ENCODE assay signal across 1 cellular context in the genomic region with DNA sequence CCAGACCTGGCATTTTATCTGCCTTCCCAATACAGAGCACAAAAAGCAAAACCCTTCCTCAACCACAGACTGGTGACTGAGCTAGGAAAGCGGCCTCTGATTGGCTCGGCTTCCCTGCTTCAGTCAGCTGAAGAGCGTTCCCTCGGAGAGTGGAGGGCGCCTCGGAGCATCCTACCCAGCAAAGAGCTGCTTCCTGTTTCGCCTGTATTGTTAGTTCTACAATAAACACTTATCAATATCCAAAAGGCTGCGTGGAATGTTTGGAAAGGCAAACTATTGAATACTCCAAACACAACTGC.
TF ChIP-seq lines count a peak whose summit lies in the region.

No MANE protein-coding gene starts in this region.

TF ChIP-seq in HepG2, 621 proteins besides CTCF, POLR2A, EP300 and RAD21 (continued from another document and continues in another):
- TF ChIP-seq, protein P1, sequence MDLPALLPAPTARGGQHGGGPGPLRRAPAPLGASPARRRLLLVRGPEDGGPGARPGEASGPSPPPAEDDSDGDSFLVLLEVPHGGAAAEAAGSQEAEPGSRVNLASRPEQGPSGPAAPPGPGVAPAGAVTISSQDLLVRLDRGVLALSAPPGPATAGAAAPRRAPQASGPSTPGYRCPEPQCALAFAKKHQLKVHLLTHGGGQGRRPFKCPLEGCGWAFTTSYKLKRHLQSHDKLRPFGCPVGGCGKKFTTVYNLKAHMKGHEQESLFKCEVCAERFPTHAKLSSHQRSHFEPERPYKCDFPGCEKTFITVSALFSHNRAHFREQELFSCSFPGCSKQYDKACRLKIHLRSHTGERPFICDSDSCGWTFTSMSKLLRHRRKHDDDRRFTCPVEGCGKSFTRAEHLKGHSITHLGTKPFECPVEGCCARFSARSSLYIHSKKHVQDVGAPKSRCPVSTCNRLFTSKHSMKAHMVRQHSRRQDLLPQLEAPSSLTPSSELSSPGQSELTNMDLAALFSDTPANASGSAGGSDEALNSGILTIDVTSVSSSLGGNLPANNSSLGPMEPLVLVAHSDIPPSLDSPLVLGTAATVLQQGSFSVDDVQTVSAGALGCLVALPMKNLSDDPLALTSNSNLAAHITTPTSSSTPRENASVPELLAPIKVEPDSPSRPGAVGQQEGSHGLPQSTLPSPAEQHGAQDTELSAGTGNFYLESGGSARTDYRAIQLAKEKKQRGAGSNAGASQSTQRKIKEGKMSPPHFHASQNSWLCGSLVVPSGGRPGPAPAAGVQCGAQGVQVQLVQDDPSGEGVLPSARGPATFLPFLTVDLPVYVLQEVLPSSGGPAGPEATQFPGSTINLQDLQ (CRISPR knock-in tag; IDR thresholded peaks at IDR 0.05) = no peak
- TF ChIP-seq, protein P2, sequence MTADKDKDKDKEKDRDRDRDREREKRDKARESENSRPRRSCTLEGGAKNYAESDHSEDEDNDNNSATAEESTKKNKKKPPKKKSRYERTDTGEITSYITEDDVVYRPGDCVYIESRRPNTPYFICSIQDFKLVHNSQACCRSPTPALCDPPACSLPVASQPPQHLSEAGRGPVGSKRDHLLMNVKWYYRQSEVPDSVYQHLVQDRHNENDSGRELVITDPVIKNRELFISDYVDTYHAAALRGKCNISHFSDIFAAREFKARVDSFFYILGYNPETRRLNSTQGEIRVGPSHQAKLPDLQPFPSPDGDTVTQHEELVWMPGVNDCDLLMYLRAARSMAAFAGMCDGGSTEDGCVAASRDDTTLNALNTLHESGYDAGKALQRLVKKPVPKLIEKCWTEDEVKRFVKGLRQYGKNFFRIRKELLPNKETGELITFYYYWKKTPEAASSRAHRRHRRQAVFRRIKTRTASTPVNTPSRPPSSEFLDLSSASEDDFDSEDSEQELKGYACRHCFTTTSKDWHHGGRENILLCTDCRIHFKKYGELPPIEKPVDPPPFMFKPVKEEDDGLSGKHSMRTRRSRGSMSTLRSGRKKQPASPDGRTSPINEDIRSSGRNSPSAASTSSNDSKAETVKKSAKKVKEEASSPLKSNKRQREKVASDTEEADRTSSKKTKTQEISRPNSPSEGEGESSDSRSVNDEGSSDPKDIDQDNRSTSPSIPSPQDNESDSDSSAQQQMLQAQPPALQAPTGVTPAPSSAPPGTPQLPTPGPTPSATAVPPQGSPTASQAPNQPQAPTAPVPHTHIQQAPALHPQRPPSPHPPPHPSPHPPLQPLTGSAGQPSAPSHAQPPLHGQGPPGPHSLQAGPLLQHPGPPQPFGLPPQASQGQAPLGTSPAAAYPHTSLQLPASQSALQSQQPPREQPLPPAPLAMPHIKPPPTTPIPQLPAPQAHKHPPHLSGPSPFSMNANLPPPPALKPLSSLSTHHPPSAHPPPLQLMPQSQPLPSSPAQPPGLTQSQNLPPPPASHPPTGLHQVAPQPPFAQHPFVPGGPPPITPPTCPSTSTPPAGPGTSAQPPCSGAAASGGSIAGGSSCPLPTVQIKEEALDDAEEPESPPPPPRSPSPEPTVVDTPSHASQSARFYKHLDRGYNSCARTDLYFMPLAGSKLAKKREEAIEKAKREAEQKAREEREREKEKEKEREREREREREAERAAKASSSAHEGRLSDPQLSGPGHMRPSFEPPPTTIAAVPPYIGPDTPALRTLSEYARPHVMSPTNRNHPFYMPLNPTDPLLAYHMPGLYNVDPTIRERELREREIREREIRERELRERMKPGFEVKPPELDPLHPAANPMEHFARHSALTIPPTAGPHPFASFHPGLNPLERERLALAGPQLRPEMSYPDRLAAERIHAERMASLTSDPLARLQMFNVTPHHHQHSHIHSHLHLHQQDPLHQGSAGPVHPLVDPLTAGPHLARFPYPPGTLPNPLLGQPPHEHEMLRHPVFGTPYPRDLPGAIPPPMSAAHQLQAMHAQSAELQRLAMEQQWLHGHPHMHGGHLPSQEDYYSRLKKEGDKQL (CRISPR knock-in tag; IDR thresholded peaks at IDR 0.05; ENCODE audit: low read depth) = no peak
- TF ChIP-seq KMT2B (CRISPR knock-in tag; IDR thresholded peaks at IDR 0.05) = peak; percentile 76
- TF ChIP-seq, protein P3, sequence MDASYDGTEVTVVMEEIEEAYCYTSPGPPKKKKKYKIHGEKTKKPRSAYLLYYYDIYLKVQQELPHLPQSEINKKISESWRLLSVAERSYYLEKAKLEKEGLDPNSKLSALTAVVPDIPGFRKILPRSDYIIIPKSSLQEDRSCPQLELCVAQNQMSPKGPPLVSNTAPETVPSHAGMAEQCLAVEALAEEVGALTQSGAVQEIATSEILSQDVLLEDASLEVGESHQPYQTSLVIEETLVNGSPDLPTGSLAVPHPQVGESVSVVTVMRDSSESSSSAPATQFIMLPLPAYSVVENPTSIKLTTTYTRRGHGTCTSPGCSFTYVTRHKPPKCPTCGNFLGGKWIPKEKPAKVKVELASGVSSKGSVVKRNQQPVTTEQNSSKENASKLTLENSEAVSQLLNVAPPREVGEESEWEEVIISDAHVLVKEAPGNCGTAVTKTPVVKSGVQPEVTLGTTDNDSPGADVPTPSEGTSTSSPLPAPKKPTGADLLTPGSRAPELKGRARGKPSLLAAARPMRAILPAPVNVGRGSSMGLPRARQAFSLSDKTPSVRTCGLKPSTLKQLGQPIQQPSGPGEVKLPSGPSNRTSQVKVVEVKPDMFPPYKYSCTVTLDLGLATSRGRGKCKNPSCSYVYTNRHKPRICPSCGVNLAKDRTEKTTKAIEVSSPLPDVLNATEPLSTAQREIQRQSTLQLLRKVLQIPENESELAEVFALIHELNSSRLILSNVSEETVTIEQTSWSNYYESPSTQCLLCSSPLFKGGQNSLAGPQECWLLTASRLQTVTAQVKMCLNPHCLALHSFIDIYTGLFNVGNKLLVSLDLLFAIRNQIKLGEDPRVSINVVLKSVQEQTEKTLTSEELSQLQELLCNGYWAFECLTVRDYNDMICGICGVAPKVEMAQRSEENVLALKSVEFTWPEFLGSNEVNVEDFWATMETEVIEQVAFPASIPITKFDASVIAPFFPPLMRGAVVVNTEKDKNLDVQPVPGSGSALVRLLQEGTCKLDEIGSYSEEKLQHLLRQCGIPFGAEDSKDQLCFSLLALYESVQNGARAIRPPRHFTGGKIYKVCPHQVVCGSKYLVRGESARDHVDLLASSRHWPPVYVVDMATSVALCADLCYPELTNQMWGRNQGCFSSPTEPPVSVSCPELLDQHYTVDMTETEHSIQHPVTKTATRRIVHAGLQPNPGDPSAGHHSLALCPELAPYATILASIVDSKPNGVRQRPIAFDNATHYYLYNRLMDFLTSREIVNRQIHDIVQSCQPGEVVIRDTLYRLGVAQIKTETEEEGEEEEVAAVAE (CRISPR knock-in tag; IDR thresholded peaks at IDR 0.05; ENCODE audit: borderline replicate concordance) = peak; percentile 90
- 0 out of 2 replicates have a peak, but pooled peaks have one; percentile 54 for TF ChIP-seq TOE1 (CRISPR knock-in tag; IDR thresholded peaks at IDR 0.05)
- no peak for TF ChIP-seq ZNF552 (CRISPR knock-in tag; IDR thresholded peaks at IDR 0.05; ENCODE audit: borderline replicate concordance)
- TF ChIP-seq FOXP1 (IDR thresholded peaks at IDR 0.05) = no peak
- no peak for TF ChIP-seq FOXP1 (CRISPR knock-in tag; IDR thresholded peaks at IDR 0.05)
- TF ChIP-seq, protein P4, sequence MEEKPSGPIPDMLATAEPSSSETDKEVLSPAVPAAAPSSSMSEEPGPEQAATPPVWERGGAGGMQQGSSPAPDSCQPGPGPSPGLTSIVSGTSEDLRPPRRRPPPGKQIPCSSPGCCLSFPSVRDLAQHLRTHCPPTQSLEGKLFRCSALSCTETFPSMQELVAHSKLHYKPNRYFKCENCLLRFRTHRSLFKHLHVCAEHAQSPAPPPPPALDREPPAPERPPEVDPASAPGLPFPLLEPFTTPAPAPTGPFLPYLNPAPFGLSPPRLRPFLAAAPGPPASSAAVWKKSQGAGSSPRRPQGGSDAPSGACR (CRISPR knock-in tag; IDR thresholded peaks at IDR 0.05) = no peak
- no peak for TF ChIP-seq ZNF546 (CRISPR knock-in tag; conservative IDR thresholded peaks at IDR 0.05)
- TF ChIP-seq ZEB1 (IDR thresholded peaks at IDR 0.05; ENCODE audit: insufficient replicate concordance, low read depth) = peak; percentile 19
- no peak for TF ChIP-seq PCBP2 (optimal IDR thresholded peaks at IDR 0.05; ENCODE audit: low read depth, low read length, poor library complexity, severe bottlenecking)
- TF ChIP-seq, protein P5, sequence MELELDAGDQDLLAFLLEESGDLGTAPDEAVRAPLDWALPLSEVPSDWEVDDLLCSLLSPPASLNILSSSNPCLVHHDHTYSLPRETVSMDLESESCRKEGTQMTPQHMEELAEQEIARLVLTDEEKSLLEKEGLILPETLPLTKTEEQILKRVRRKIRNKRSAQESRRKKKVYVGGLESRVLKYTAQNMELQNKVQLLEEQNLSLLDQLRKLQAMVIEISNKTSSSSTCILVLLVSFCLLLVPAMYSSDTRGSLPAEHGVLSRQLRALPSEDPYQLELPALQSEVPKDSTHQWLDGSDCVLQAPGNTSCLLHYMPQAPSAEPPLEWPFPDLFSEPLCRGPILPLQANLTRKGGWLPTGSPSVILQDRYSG (CRISPR knock-in tag; IDR thresholded peaks at IDR 0.05) = no peak
- no peak for TF ChIP-seq ZSCAN25 (CRISPR knock-in tag; IDR thresholded peaks at IDR 0.05)
- no peak for TF ChIP-seq POLR2AphosphoS2 (IDR thresholded peaks at IDR 0.05; ENCODE audit: low read depth, low read length)
- TF ChIP-seq ZFP36L2 (CRISPR knock-in tag; IDR thresholded peaks at IDR 0.05) = no peak
- TF ChIP-seq, protein P6, sequence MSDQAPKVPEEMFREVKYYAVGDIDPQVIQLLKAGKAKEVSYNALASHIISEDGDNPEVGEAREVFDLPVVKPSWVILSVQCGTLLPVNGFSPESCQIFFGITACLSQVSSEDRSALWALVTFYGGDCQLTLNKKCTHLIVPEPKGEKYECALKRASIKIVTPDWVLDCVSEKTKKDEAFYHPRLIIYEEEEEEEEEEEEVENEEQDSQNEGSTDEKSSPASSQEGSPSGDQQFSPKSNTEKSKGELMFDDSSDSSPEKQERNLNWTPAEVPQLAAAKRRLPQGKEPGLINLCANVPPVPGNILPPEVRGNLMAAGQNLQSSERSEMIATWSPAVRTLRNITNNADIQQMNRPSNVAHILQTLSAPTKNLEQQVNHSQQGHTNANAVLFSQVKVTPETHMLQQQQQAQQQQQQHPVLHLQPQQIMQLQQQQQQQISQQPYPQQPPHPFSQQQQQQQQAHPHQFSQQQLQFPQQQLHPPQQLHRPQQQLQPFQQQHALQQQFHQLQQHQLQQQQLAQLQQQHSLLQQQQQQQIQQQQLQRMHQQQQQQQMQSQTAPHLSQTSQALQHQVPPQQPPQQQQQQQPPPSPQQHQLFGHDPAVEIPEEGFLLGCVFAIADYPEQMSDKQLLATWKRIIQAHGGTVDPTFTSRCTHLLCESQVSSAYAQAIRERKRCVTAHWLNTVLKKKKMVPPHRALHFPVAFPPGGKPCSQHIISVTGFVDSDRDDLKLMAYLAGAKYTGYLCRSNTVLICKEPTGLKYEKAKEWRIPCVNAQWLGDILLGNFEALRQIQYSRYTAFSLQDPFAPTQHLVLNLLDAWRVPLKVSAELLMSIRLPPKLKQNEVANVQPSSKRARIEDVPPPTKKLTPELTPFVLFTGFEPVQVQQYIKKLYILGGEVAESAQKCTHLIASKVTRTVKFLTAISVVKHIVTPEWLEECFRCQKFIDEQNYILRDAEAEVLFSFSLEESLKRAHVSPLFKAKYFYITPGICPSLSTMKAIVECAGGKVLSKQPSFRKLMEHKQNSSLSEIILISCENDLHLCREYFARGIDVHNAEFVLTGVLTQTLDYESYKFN (CRISPR knock-in tag; conservative IDR thresholded peaks at IDR 0.05) = peak; percentile 36; the same call in 1 of the 2 replicates
- TF ChIP-seq, protein P7, sequence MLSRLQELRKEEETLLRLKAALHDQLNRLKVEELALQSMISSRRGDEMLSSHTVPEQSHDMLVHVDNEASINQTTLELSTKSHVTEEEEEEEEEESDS (CRISPR knock-in tag; IDR thresholded peaks at IDR 0.05; ENCODE audit: borderline replicate concordance) = no peak
- TF ChIP-seq MXD4 (CRISPR knock-in tag; IDR thresholded peaks at IDR 0.05) = peak; percentile 37; the same call in 1 of the 2 replicates
- TF ChIP-seq NFE2L1 (CRISPR knock-in tag; IDR thresholded peaks at IDR 0.05; ENCODE audit: borderline replicate concordance) = no peak
- TF ChIP-seq ZNF775 (CRISPR knock-in tag; IDR thresholded peaks at IDR 0.05; ENCODE audit: borderline replicate concordance) = no peak
- TF ChIP-seq SIX1 (CRISPR knock-in tag; IDR thresholded peaks at IDR 0.05; ENCODE audit: borderline replicate concordance) = no peak
- no peak for TF ChIP-seq NCOR1 (IDR thresholded peaks at IDR 0.05; ENCODE audit: borderline replicate concordance, low read length)
- no peak for TF ChIP-seq ZNF766 (CRISPR knock-in tag; IDR thresholded peaks at IDR 0.05; ENCODE audit: borderline replicate concordance)
- TF ChIP-seq, protein P8, sequence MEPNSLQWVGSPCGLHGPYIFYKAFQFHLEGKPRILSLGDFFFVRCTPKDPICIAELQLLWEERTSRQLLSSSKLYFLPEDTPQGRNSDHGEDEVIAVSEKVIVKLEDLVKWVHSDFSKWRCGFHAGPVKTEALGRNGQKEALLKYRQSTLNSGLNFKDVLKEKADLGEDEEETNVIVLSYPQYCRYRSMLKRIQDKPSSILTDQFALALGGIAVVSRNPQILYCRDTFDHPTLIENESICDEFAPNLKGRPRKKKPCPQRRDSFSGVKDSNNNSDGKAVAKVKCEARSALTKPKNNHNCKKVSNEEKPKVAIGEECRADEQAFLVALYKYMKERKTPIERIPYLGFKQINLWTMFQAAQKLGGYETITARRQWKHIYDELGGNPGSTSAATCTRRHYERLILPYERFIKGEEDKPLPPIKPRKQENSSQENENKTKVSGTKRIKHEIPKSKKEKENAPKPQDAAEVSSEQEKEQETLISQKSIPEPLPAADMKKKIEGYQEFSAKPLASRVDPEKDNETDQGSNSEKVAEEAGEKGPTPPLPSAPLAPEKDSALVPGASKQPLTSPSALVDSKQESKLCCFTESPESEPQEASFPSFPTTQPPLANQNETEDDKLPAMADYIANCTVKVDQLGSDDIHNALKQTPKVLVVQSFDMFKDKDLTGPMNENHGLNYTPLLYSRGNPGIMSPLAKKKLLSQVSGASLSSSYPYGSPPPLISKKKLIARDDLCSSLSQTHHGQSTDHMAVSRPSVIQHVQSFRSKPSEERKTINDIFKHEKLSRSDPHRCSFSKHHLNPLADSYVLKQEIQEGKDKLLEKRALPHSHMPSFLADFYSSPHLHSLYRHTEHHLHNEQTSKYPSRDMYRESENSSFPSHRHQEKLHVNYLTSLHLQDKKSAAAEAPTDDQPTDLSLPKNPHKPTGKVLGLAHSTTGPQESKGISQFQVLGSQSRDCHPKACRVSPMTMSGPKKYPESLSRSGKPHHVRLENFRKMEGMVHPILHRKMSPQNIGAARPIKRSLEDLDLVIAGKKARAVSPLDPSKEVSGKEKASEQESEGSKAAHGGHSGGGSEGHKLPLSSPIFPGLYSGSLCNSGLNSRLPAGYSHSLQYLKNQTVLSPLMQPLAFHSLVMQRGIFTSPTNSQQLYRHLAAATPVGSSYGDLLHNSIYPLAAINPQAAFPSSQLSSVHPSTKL (CRISPR knock-in tag; IDR thresholded peaks at IDR 0.05) = 0 out of 2 replicates have a peak, but pooled peaks have one; percentile 11
- TF ChIP-seq ZNF205 (CRISPR knock-in tag; IDR thresholded peaks at IDR 0.05) = peak; percentile 54; the same call in 1 of the 2 replicates
- TF ChIP-seq, protein P9, sequence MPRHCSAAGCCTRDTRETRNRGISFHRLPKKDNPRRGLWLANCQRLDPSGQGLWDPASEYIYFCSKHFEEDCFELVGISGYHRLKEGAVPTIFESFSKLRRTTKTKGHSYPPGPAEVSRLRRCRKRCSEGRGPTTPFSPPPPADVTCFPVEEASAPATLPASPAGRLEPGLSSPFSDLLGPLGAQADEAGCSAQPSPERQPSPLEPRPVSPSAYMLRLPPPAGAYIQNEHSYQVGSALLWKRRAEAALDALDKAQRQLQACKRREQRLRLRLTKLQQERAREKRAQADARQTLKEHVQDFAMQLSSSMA (CRISPR knock-in tag; IDR thresholded peaks at IDR 0.05) = 0 out of 2 replicates have a peak, but pooled peaks have one; percentile 39
- peak; percentile 68 for TF ChIP-seq NFYB (CRISPR knock-in tag; IDR thresholded peaks at IDR 0.05)
- no peak for TF ChIP-seq ZNF776 (CRISPR knock-in tag; IDR thresholded peaks at IDR 0.05)
